In the genomic region with DNA sequence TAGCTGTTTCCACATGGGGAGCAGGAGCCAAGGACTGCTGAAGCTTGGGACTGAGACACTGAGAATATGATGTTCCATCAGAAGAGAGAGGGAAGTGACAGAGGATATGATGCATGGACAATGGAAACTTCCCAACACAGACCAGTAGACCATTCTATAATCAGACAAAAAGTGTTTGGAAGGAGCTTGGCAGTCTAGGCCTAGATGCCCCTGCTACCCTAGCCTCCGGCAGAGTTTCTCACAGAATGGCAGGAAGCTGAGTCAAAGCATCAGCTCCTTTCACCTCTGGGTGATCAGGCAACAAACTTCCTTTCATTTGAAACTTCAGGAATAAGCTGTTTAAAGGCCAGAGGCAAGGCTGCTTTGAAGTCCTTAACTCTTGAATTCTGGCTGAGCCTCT, we compare ENCODE assay signal across 22 cellular contexts.
A peak's percentile ranks its signal among the peaks of the same experiment; 100 is the strongest.
DNase-seq lines count a peak whose midpoint lies in the region; ATAC-seq and TF ChIP-seq lines count a peak whose summit lies in the region.
"Had no signal": no experiment of that assay in that cellular context is flagged by ENCODE, and none has a peak within 500 bp of the region (broad histone marks: within the 10 kb centered on the region; RNA-seq: fewer than 3 reads in every experiment).

No MANE protein-coding gene starts in this region.

- TF ChIP-seq CTCF in epithelial cell of esophagus (IDR thresholded peaks at IDR 0.05; ENCODE audit: insufficient read depth, low read depth, low read length, missing control alignments), result no peak

- DNase-seq in ELR (ENCODE audit: low read depth), result peak; percentile 81
- peak; percentile 53 for DNase-seq in NCI-H226
- peak; percentile 58 for DNase-seq in epithelial cell of esophagus (ENCODE audit: low read depth)
- DNase-seq in pulmonary artery endothelial cell (ENCODE audit: low read depth, low spot score), result peak; percentile 92
- no peak for DNase-seq in activated T-cell treated with anti-CD3 and anti-CD28 coated beads, Interleukin-2, amount 50 U/mL, for 48 hours
- no peak for DNase-seq in NCI-H2029 treated with DMSO at 0.1 percent for 48 hours (lab: John Stamatoyannopoulos, UW)
- DNase-seq: activated CD4-positive, alpha-beta memory T cell treated with anti-CD3 and anti-CD28 coated beads for 36 hours; activated CD8-positive, alpha-beta memory T cell treated with anti-CD3 and anti-CD28 coated beads, Interleukin-2, amount 50 U/mL, for 48 hours; amygdala; KBM-7; naive thymus-derived CD8-positive, alpha-beta T cell; NCI-H1417 treated with DMSO at 0.1 percent for 48 hours; NCI-H2081 treated with DMSO at 0.1 percent for 48 hours; NCI-H345; NCI-H748 treated with DMSO at 0.1 percent for 48 hours; RPMI8226; stimulated activated CD8-positive, alpha-beta memory T cell treated with anti-CD3 and anti-CD28 coated beads, Interleukin-4, amount 100 ng/mL, for 48 hours had no signal

- no peak overlapping the region for H3K4me3 ChIP-seq in epithelial cell of esophagus (ENCODE audit: low read length)
- H3K4me3 ChIP-seq: skin epidermis, tibial nerve had no signal

- no peak for ATAC-seq in HG03139 (IDR thresholded peaks at IDR 0.05; ENCODE audit: unreplicated experiment)
- ATAC-seq: activated CD4-positive, CD25-positive, alpha-beta regulatory T cell treated with anti-CD3 and anti-CD28 coated beads, Interleukin-2, amount 50 U/mL, for 24 hours; activated T-helper 17 cell treated with anti-CD3 and anti-CD28 coated beads, Interleukin-2, amount 50 U/mL, for 72 hours; naive thymus-derived CD8-positive, alpha-beta T cell had no signal

Comparison
In these comparisons a context has a peak if more than half of its experiments do, and no peak if none do; other contexts are left out.
1. DNase-seq: peak in ELR (single experiment), NCI-H226 (single experiment), epithelial cell of esophagus (single experiment) and pulmonary artery endothelial cell (single experiment); none in activated T-cell treated with anti-CD3 and anti-CD28 coated beads, Interleukin-2, amount 50 U/mL, for 48 hours (0 of 2) and NCI-H2029 treated with DMSO at 0.1 percent for 48 hours (single experiment).